Comparison of ENCODE assay signal across 18 cellular contexts in genomic region chr5:28234356-28234968, GRCh38.
A peak's percentile ranks its signal among the peaks of the same experiment; 100 is the strongest.
DNase-seq lines count a peak whose midpoint lies in the region; ATAC-seq, FAIRE-seq and TF ChIP-seq lines count a peak whose summit lies in the region.
"Had no signal": no experiment of that assay in that cellular context is flagged by ENCODE, and none has a peak within 500 bp of the region (broad histone marks: within the 10 kb centered on the region; RNA-seq: fewer than 3 reads in every experiment).

No MANE protein-coding gene starts in this region.

- H3K9me3 ChIP-seq in DND-41 (ENCODE audit: insufficient read depth, low read length, severe bottlenecking) = no peaks in the 10 kb centered on the region
- H3K9me3 ChIP-seq: BLaER1, MG63, SJCRH30 had no signal

- ATAC-seq in DND-41 (ENCODE audit: insufficient read depth, low read depth) = no peak
- ATAC-seq in activated T-helper 17 cell treated with anti-CD3 and anti-CD28 coated beads, Interleukin-2, amount 50 U/mL, for 72 hours (replicated peaks) = peak; percentile 88

- H4K20me1 ChIP-seq in DND-41 (ENCODE audit: insufficient read depth, low read length) = no peaks in the 10 kb centered on the region
- H4K20me1 ChIP-seq: BLaER1 had no signal

- TF ChIP-seq CTCF in DND-41 (IDR thresholded peaks at IDR 0.05; ENCODE audit: borderline replicate concordance, extremely low read depth, low read length, poor library complexity, severe bottlenecking) (no peak), kidney epithelial cell (IDR thresholded peaks at IDR 0.05; ENCODE audit: insufficient read depth, low read length, poor library complexity, severe bottlenecking) (no peak)

- H3K27me3 ChIP-seq in DND-41 (ENCODE audit: insufficient read depth, low read length, poor library complexity) = no peaks in the 10 kb centered on the region
- no peaks in the 10 kb centered on the region for H3K27me3 ChIP-seq in kidney epithelial cell (ENCODE audit: control insufficient read depth, insufficient read depth, low read length)
- no peaks in the 10 kb centered on the region for H3K27me3 ChIP-seq in H7 (ENCODE audit: control insufficient read depth, insufficient read depth, low read length)
- H3K27me3 ChIP-seq: BLaER1, MG63, SJCRH30 had no signal

- H3K4me3 Mint-ChIP-seq in activated T-helper 17 cell treated with anti-CD3 and anti-CD28 coated beads, Interleukin-2, amount 50 U/mL, for 72 hours = no peak overlapping the region
- H3K4me3 Mint-ChIP-seq: CD4-positive, alpha-beta memory T cell had no signal

- no peak overlapping the region for H3K27ac ChIP-seq in DND-41 (ENCODE audit: low read length)
- H3K27ac ChIP-seq: BLaER1, SJCRH30 had no signal

- peak overlapping the region; percentile 45; the same call in 1 of the 2 replicates for H2AFZ ChIP-seq in DND-41 (ENCODE audit: low read depth, low read length)

- no peak overlapping the region for H3K9ac ChIP-seq in DND-41 (ENCODE audit: low read depth, low read length)
- H3K9ac ChIP-seq: BLaER1 had no signal

- FAIRE-seq in HTR-8/SVneo (lab: Jason Lieb, UNC) = peak; percentile 66

- H3K36me3 Mint-ChIP-seq in activated T-helper 17 cell treated with anti-CD3 and anti-CD28 coated beads, Interleukin-2, amount 50 U/mL, for 72 hours (ENCODE audit: low read depth) = no peaks in the 10 kb centered on the region
- H3K36me3 Mint-ChIP-seq: CD4-positive, alpha-beta memory T cell had no signal

- H3K27me3 Mint-ChIP-seq in activated T-helper 17 cell treated with anti-CD3 and anti-CD28 coated beads, Interleukin-2, amount 50 U/mL, for 72 hours = no peaks in the 10 kb centered on the region
- H3K27me3 Mint-ChIP-seq: CD4-positive, alpha-beta memory T cell had no signal

- DNase-seq in DND-41 = no peak
- DNase-seq in HTR-8/SVneo (ENCODE audit: insufficient read length, low spot score) = no peak
- peak; percentile 19 for DNase-seq in kidney epithelial cell (ENCODE audit: low read depth)
- no peak for DNase-seq in pons (ENCODE audit: low spot score)
- no peak for DNase-seq in H4 (ENCODE audit: low spot score)
- DNase-seq in H7 = no peak
- no peak for DNase-seq in COLO829 (ENCODE audit: low spot score)
- DNase-seq: Calu3; CD4-positive, alpha-beta memory T cell; IMR-90; MG63; NCI-H1048; NCI-H146; NCI-H2081; NCI-H524; SJCRH30 had no signal

- no peak overlapping the region for H3K27ac Mint-ChIP-seq in activated T-helper 17 cell treated with anti-CD3 and anti-CD28 coated beads, Interleukin-2, amount 50 U/mL, for 72 hours
- H3K27ac Mint-ChIP-seq: CD4-positive, alpha-beta memory T cell had no signal

- no peaks in the 10 kb centered on the region for H3K79me2 ChIP-seq in DND-41 (ENCODE audit: insufficient read depth, low read length)

- H3K4me3 ChIP-seq in DND-41 (ENCODE audit: low read depth in 1 of 2, low read length in 2 of 2) = no peak overlapping the region
- no peak overlapping the region for H3K4me3 ChIP-seq in kidney epithelial cell (ENCODE audit: low read depth, low read length)
- H3K4me3 ChIP-seq in H7 (ENCODE audit: insufficient read depth, low read depth, low read length) = no peak overlapping the region
- H3K4me3 ChIP-seq: BLaER1, MG63, SJCRH30 had no signal

- H3K36me3 ChIP-seq in DND-41 (ENCODE audit: insufficient read depth, low read length) (no peaks in the 10 kb centered on the region), kidney epithelial cell (ENCODE audit: control insufficient read depth, insufficient read depth, low read length) (no peaks in the 10 kb centered on the region), H7 (replicated peaks; ENCODE audit: control insufficient read depth, insufficient read depth, low read length) (no peaks in the 10 kb centered on the region)
- H3K36me3 ChIP-seq: BLaER1, MG63, SJCRH30 had no signal

- H3K4me1 ChIP-seq in DND-41 (ENCODE audit: insufficient read depth, low read length) = no peaks in the 10 kb centered on the region
- H3K4me1 ChIP-seq: BLaER1, SJCRH30 had no signal

- no peak overlapping the region for H3K4me2 ChIP-seq in DND-41 (ENCODE audit: insufficient read depth, low read length)
- H3K4me2 ChIP-seq: BLaER1 had no signal

- H3K4me1 Mint-ChIP-seq in activated T-helper 17 cell treated with anti-CD3 and anti-CD28 coated beads, Interleukin-2, amount 50 U/mL, for 72 hours = no peaks in the 10 kb centered on the region
- H3K4me1 Mint-ChIP-seq: CD4-positive, alpha-beta memory T cell had no signal

- H3K9me3 Mint-ChIP-seq in activated T-helper 17 cell treated with anti-CD3 and anti-CD28 coated beads, Interleukin-2, amount 50 U/mL, for 72 hours = peaks cover 4% of the 10 kb centered on the region
